22 cellular contexts compared by ENCODE assay signal in the genomic region with DNA sequence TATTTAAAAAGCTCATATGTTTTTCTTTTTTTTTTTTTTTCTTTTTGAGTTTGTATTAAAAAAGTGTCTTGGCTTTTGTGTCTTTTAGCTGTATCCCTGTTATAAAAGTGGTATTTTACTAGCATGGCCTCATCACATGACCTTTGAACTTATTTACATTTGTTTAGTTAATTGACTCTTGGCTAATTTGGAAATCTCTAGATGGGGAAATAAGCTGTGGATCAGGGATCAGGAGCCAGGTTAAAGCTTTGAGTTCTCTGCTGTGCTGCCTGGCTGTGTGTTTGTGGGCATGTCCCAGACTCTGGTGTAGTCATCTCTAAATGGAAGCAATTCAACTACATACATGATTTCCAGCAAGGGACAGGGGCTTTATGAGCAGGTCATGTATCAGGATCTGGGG.
"Had no signal": no experiment of that assay in that cellular context is flagged by ENCODE, and none has a peak within 500 bp of the region (broad histone marks: within the 10 kb centered on the region; RNA-seq: fewer than 3 reads in every experiment).

No MANE protein-coding gene starts in this region.

- DNase-seq: activated B cell treated with CpG ODN at 0.5 μM for 24 hours; activated CD4-positive, alpha-beta T cell treated with anti-CD3 and anti-CD28 coated beads for 36 hours; activated CD4-positive, alpha-beta T cell treated with anti-CD3 and anti-CD28 coated beads, Interleukin-2, amount 50 U/mL, for 4 hours; activated effector memory CD4-positive, alpha-beta T cell treated with Interleukin-2 at 50 U/mL for 16 hours; activated naive CD4-positive, alpha-beta T cell treated with anti-CD3 and anti-CD28 coated beads, Interleukin-2, amount 10 ng/mL, durations not matched to agents 7 days and 5 days; activated T-cell treated with anti-CD3 and anti-CD28 coated beads, Interleukin-2, amount 50 U/mL, for 72 hours; amygdala; body of pancreas; cortex of kidney; heart right ventricle; islet precursor cell; left cardiac atrium; lower lobe of right lung; naive B cell; retina; stimulated activated CD4-positive, alpha-beta T cell treated with anti-CD3 and anti-CD28 coated beads, Interleukin-4, amount 100 ng/mL, for 24 hours; stimulated activated naive CD4-positive, alpha-beta T cell treated with Interleukin-2 at 50 U/mL for 16 hours; T-helper 9 cell; upper lobe of left lung had no signal

- H3K36me3 ChIP-seq: cardiac muscle cell, heart right ventricle, lower lobe of right lung, thoracic aorta, upper lobe of left lung had no signal

- ATAC-seq: activated CD4-positive, alpha-beta T cell treated with anti-CD3 and anti-CD28 coated beads for 36 hours; activated T-cell treated with anti-CD3 and anti-CD28 coated beads, Interleukin-2, amount 50 U/mL, for 72 hours; body of pancreas; heart right ventricle; left cardiac atrium; lower lobe of right lung had no signal

- H3K27me3 ChIP-seq: body of pancreas, cardiac muscle cell, heart right ventricle, upper lobe of left lung had no signal

- H3K27ac ChIP-seq: body of pancreas, cardiac muscle cell, epithelial cell of prostate, heart right ventricle, lower lobe of right lung, upper lobe of left lung had no signal

- H3K4me3 ChIP-seq: body of pancreas, cardiac muscle cell, heart right ventricle, lower lobe of right lung, thoracic aorta, upper lobe of left lung had no signal

- H3K4me1 ChIP-seq: body of pancreas, lower lobe of right lung, upper lobe of left lung had no signal

- H3K9me3 ChIP-seq: body of pancreas, lower lobe of right lung, thoracic aorta, upper lobe of left lung had no signal
